Comparison of ENCODE assay signal across 12 cellular contexts in the genomic region with DNA sequence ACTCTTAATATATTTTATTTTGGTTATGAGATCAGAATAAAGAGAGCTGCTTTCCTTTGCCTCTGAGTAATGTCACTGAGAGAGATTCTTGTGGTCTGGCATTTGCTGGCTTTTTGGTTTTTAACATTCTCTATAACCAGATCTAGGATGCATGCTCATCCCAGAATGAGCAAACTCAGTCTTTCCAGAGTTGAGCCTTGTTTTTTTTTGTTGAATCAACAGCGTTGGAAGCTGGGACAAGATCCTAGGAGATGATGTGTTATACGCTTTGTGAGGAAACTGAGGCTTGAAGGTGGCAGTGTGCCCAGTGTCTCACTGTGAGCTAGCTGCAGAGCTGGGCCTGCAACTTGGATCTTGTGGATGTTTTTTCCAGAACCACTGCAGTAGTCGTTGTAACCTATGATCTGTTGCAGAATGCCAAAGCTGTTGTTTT. TPM values are rescaled to one million over a fixed set of nuclear protein-coding genes. Genes with fewer than 3 reads are reported as not detected.
DNase-seq lines count a peak whose midpoint lies in the region; ATAC-seq, FAIRE-seq and TF ChIP-seq lines count a peak whose summit lies in the region.
"Had no signal": no experiment of that assay in that cellular context is flagged by ENCODE, and none has a peak within 500 bp of the region (broad histone marks: within the 10 kb centered on the region; RNA-seq: fewer than 3 reads in every experiment).

No MANE protein-coding gene starts in this region.

- H3K9me3 ChIP-seq in astrocyte (ENCODE audit: insufficient read depth, low read depth, low read length) = no peaks in the 10 kb centered on the region
- no peaks in the 10 kb centered on the region for H3K9me3 ChIP-seq in hepatocyte (ENCODE audit: low read depth)
- no peaks in the 10 kb centered on the region for H3K9me3 ChIP-seq in subcutaneous abdominal adipose tissue (ENCODE audit: control insufficient read depth in 5 of 5, low read length in 5 of 5)

- no peaks in the 10 kb centered on the region for H3K9me2 ChIP-seq in hepatocyte (replicated peaks; ENCODE audit: insufficient read depth)

- CTCF ChIA-PET in activated naive CD4-positive, alpha-beta T cell treated with anti-CD3 and anti-CD28 coated beads, Interleukin-2, amount 10 ng/mL, durations not matched to agents 7 days and 5 days (lab: Charles Lee) = interaction anchor here (0.6 to 1.0 kb wide), 4 partner anchors 19 to 1396 kb away, joined by 3 to 7 read pairs (median 3); no protein-coding TSS in a partner anchor

- H2AFZ ChIP-seq in astrocyte (ENCODE audit: low read depth, low read length) (no peak overlapping the region), hepatocyte (no peak overlapping the region)

- H3K27me3 Mint-ChIP-seq in activated naive CD4-positive, alpha-beta T cell treated with anti-CD3 and anti-CD28 coated beads, Interleukin-2, amount 10 ng/mL, durations not matched to agents 7 days and 5 days = peaks cover 1% of the 10 kb centered on the region
- no peaks in the 10 kb centered on the region for H3K27me3 Mint-ChIP-seq in astrocyte (ENCODE audit: low read depth, unreplicated experiment)

- ATAC-seq in activated naive CD4-positive, alpha-beta T cell treated with anti-CD3 and anti-CD28 coated beads, Interleukin-2, amount 50 U/mL, for 72 hours = peak; percentile 41 to 69
- ATAC-seq in HG03378 (IDR thresholded peaks at IDR 0.05; ENCODE audit: unreplicated experiment) = no peak

- H3K79me2 ChIP-seq in astrocyte (ENCODE audit: insufficient read depth, low read length) = peaks cover 84% of the 10 kb centered on the region
- peaks cover 98% of the 10 kb centered on the region for H3K79me2 ChIP-seq in hepatocyte

- H3K27ac ChIP-seq in astrocyte (ENCODE audit: low read depth, low read length) = peak overlapping the region; percentile 87
- H3K27ac ChIP-seq in hepatocyte = no peak overlapping the region
- peak overlapping the region; percentile 25 for H3K27ac ChIP-seq in subcutaneous abdominal adipose tissue (ENCODE audit: low read depth, low read length)

- peak overlapping the region in 1 of 2 donors; percentile 72 for H3K27ac Mint-ChIP-seq in activated naive CD4-positive, alpha-beta T cell treated with anti-CD3 and anti-CD28 coated beads, Interleukin-2, amount 50 U/mL, for 72 hours
- H3K27ac Mint-ChIP-seq in activated naive CD4-positive, alpha-beta T cell treated with anti-CD3 and anti-CD28 coated beads, Interleukin-2, amount 10 ng/mL, durations not matched to agents 7 days and 5 days = no peak overlapping the region
- peak overlapping the region; percentile 100 for H3K27ac Mint-ChIP-seq in astrocyte (ENCODE audit: unreplicated experiment)

- H3K27me3 ChIP-seq in astrocyte (ENCODE audit: insufficient read depth, low read length) = no peaks in the 10 kb centered on the region
- H3K27me3 ChIP-seq in hepatocyte = no peaks in the 10 kb centered on the region
- H3K27me3 ChIP-seq in subcutaneous abdominal adipose tissue (ENCODE audit: control insufficient read depth in 5 of 5, insufficient read depth in 4 of 5, low read length in 5 of 5) = no peaks in the 10 kb centered on the region

- DNase-seq in activated naive CD4-positive, alpha-beta T cell treated with anti-CD3 and anti-CD28 coated beads, Interleukin-2, amount 50 U/mL, for 72 hours (ENCODE audit: low spot score in 2 of 2) = no peak
- no peak for DNase-seq in activated naive CD4-positive, alpha-beta T cell treated with anti-CD3 and anti-CD28 coated beads, Interleukin-2, amount 10 ng/mL, durations not matched to agents 7 days and 5 days
- peak; percentile 93 for DNase-seq in astrocyte (ENCODE audit: low read depth)
- DNase-seq in hepatocyte (ENCODE audit: low spot score) = no peak
- DNase-seq in NCI-H526 treated with DMSO at 0.1 percent for 48 hours (lab: John Stamatoyannopoulos, UW) = no peak
- DNase-seq in NCI-H748 (lab: John Stamatoyannopoulos, UW; ENCODE audit: unreplicated experiment) = no peak
- DNase-seq: NCI-H524, T-helper 2 cell had no signal

- TF ChIP-seq CTCF in astrocyte (IDR thresholded peaks at IDR 0.05; ENCODE audit: insufficient read depth, low read depth, low read length) (no peak), hepatocyte (IDR thresholded peaks at IDR 0.05; ENCODE audit: poor library complexity) (no peak)

- H4K20me1 ChIP-seq in astrocyte (ENCODE audit: insufficient read depth, low read length) = peaks cover 57% of the 10 kb centered on the region
- H4K20me1 ChIP-seq in hepatocyte (ENCODE audit: insufficient read depth, poor library complexity, severe bottlenecking) = peaks cover 35% of the 10 kb centered on the region

- H3K9ac ChIP-seq in astrocyte (ENCODE audit: low read length) (peak overlapping the region; percentile 72), subcutaneous abdominal adipose tissue (ENCODE audit: low read length in 5 of 5) (no peak overlapping the region)

- no peak overlapping the region for H3K4me3 Mint-ChIP-seq in activated naive CD4-positive, alpha-beta T cell treated with anti-CD3 and anti-CD28 coated beads, Interleukin-2, amount 10 ng/mL, durations not matched to agents 7 days and 5 days
- peak overlapping the region; percentile 58 for H3K4me3 Mint-ChIP-seq in astrocyte (ENCODE audit: unreplicated experiment)

- 80% methylated on average over 3 of the region's 3 CpGs for WGBS in hepatocyte (ENCODE audit: low lambda C conversion rate, missing lambda C conversion rate)

- no peaks in the 10 kb centered on the region for H3K4me1 Mint-ChIP-seq in activated naive CD4-positive, alpha-beta T cell treated with anti-CD3 and anti-CD28 coated beads, Interleukin-2, amount 10 ng/mL, durations not matched to agents 7 days and 5 days
- H3K4me1 Mint-ChIP-seq in astrocyte (ENCODE audit: low read depth, unreplicated experiment) = peaks cover 66% of the 10 kb centered on the region

- H3K9me3 Mint-ChIP-seq in activated naive CD4-positive, alpha-beta T cell treated with anti-CD3 and anti-CD28 coated beads, Interleukin-2, amount 50 U/mL, for 72 hours = no peaks in the 10 kb centered on the region
- H3K9me3 Mint-ChIP-seq in activated naive CD4-positive, alpha-beta T cell treated with anti-CD3 and anti-CD28 coated beads, Interleukin-2, amount 10 ng/mL, durations not matched to agents 7 days and 5 days = no peaks in the 10 kb centered on the region
- H3K9me3 Mint-ChIP-seq in astrocyte (ENCODE audit: unreplicated experiment) = peaks cover 2% of the 10 kb centered on the region

- H3K36me3 Mint-ChIP-seq in activated naive CD4-positive, alpha-beta T cell treated with anti-CD3 and anti-CD28 coated beads, Interleukin-2, amount 50 U/mL, for 72 hours = no peaks in the 10 kb centered on the region
- H3K36me3 Mint-ChIP-seq in activated naive CD4-positive, alpha-beta T cell treated with anti-CD3 and anti-CD28 coated beads, Interleukin-2, amount 10 ng/mL, durations not matched to agents 7 days and 5 days = no peaks in the 10 kb centered on the region
- peaks cover 2% of the 10 kb centered on the region for H3K36me3 Mint-ChIP-seq in astrocyte (ENCODE audit: low read depth, unreplicated experiment)

- peaks cover 46% of the 10 kb centered on the region for H3K4me1 ChIP-seq in astrocyte (ENCODE audit: insufficient read depth, low read length)
- H3K4me1 ChIP-seq in hepatocyte (ENCODE audit: insufficient read depth) = peaks cover 14% of the 10 kb centered on the region
- H3K4me1 ChIP-seq in subcutaneous abdominal adipose tissue (ENCODE audit: control insufficient read depth in 5 of 5, insufficient read depth in 5 of 5, low read length in 5 of 5) = peaks cover 0 to 23% (median 17%) of the 10 kb centered on the region in 5 donors

- H3K4me2 ChIP-seq in astrocyte (ENCODE audit: low read length) (peak overlapping the region; percentile 77), hepatocyte (peak overlapping the region; percentile 30)

- peak; percentile 98 for FAIRE-seq in astrocyte (lab: Jason Lieb, UNC)
- FAIRE-seq: A204.1, colon had no signal

- H3K4me3 ChIP-seq in astrocyte (ENCODE audit: insufficient read depth, low read depth, low read length) = peak overlapping the region; percentile 34
- H3K4me3 ChIP-seq in hepatocyte = no peak overlapping the region
- no peak overlapping the region for H3K4me3 ChIP-seq in subcutaneous abdominal adipose tissue (ENCODE audit: low read depth in 1 of 5, low read length in 5 of 5)

- H3K36me3 ChIP-seq in astrocyte (ENCODE audit: insufficient read depth, low read length) = no peaks in the 10 kb centered on the region
- H3K36me3 ChIP-seq in hepatocyte (replicated peaks; ENCODE audit: insufficient read depth, low read depth) = no peaks in the 10 kb centered on the region
- H3K36me3 ChIP-seq in subcutaneous abdominal adipose tissue (ENCODE audit: control insufficient read depth in 5 of 5, insufficient read depth in 5 of 5, low read length in 5 of 5) = no peaks in the 10 kb centered on the region

RNA-seq across cellular contexts. Expression of a gene that starts 19.5 kb away (rescaled TPM):
- 10 to 100 TPM in 1 of 2 donors, 1 to 10 TPM in 1; 4.7 to 42.5 TPM for total RNA-seq in activated naive CD4-positive, alpha-beta T cell treated with anti-CD3 and anti-CD28 coated beads, Interleukin-2, amount 50 U/mL, for 72 hours
- 95.7 TPM in 2 replicates for total RNA-seq in astrocyte
- total RNA-seq in hepatocyte = 91.6 and 95.4 TPM in 2 replicates
- 36.7 and 43.4 TPM in 2 replicates for polyA plus RNA-seq in hepatocyte
